11 cellular contexts compared by ENCODE assay signal in genomic region chr10:95694665-95695064, GRCh38. TPM values are rescaled to one million over a fixed set of nuclear protein-coding genes. Genes with fewer than 3 reads are reported as not detected.
DNase-seq lines count a peak whose midpoint lies in the region; ATAC-seq and TF ChIP-seq lines count a peak whose summit lies in the region.
"Had no signal": no experiment of that assay in that cellular context is flagged by ENCODE, and none has a peak within 500 bp of the region (broad histone marks: within the 10 kb centered on the region; RNA-seq: fewer than 3 reads in every experiment).

No MANE protein-coding gene starts in this region.

- peaks cover 19% of the 10 kb centered on the region for H3K4me1 ChIP-seq in KMS-11 (ENCODE audit: low read depth, poor library complexity, severe bottlenecking)
- H3K4me1 ChIP-seq in neural progenitor cell = peaks cover 13% of the 10 kb centered on the region

- peaks cover 3% of the 10 kb centered on the region for H3K27me3 Mint-ChIP-seq in activated naive CD8-positive, alpha-beta T cell treated with anti-CD3 and anti-CD28 coated beads, Interleukin-2, amount 50 U/mL, for 24 hours
- no peaks in the 10 kb centered on the region for H3K27me3 Mint-ChIP-seq in neural progenitor cell (ENCODE audit: insufficient read depth, low read depth)

- H3F3A ChIP-seq in neural progenitor cell (ENCODE audit: low read depth) = no peaks in the 10 kb centered on the region

- H3K9ac ChIP-seq in KMS-11 (no peak overlapping the region), neural progenitor cell (no peak overlapping the region)

- H3K4me3 Mint-ChIP-seq in activated naive CD8-positive, alpha-beta T cell treated with anti-CD3 and anti-CD28 coated beads, Interleukin-2, amount 50 U/mL, for 24 hours = peak overlapping the region; percentile 94
- peak overlapping the region; percentile 98 for H3K4me3 Mint-ChIP-seq in neural progenitor cell

- H3K4me3 ChIP-seq in KMS-11 (IDR thresholded peaks at IDR 0.05; ENCODE audit: insufficient read depth, low read depth, low read length) = no peak overlapping the region
- no peak overlapping the region for H3K4me3 ChIP-seq in neural progenitor cell

- no peak for ATAC-seq in activated naive CD8-positive, alpha-beta T cell treated with anti-CD3 and anti-CD28 coated beads, Interleukin-2, amount 50 U/mL, for 24 hours
- ATAC-seq in HG02973 (IDR thresholded peaks at IDR 0.05; ENCODE audit: unreplicated experiment) = no peak
- ATAC-seq in GM18907 (IDR thresholded peaks at IDR 0.05; ENCODE audit: unreplicated experiment) = no peak

- H3K36me3 ChIP-seq in KMS-11 (ENCODE audit: insufficient read depth) (no peaks in the 10 kb centered on the region; the same call in 1 of the 2 replicates), neural progenitor cell (peaks cover 5% of the 10 kb centered on the region)
- H3K36me3 ChIP-seq: pancreas, transverse colon had no signal

- no peaks in the 10 kb centered on the region for H3K9me3 ChIP-seq in neural progenitor cell (ENCODE audit: low read depth)
- H3K9me3 ChIP-seq: esophagus squamous epithelium, pancreas, transverse colon had no signal

- peak overlapping the region; percentile 53 for H2AFZ ChIP-seq in KMS-11 (ENCODE audit: low read depth)
- peak overlapping the region; percentile 45 for H2AFZ ChIP-seq in neural progenitor cell (replicated peaks)

- H4K20me1 ChIP-seq in KMS-11 (ENCODE audit: insufficient read depth) = no peaks in the 10 kb centered on the region
- no peaks in the 10 kb centered on the region for H4K20me1 ChIP-seq in neural progenitor cell (ENCODE audit: low read depth)

- H3K27me3 ChIP-seq in KMS-11 (ENCODE audit: insufficient read depth, low read depth) (no peaks in the 10 kb centered on the region), neural progenitor cell (no peaks in the 10 kb centered on the region)
- H3K27me3 ChIP-seq: esophagus squamous epithelium, pancreas, transverse colon had no signal

- H3K79me2 ChIP-seq in KMS-11 (ENCODE audit: insufficient read depth, low read depth) = peaks cover 19% of the 10 kb centered on the region; the same call in 1 of the 2 replicates
- peaks cover 33% of the 10 kb centered on the region for H3K79me2 ChIP-seq in neural progenitor cell (ENCODE audit: low read depth)

- peak overlapping the region; percentile 90 for H3K27ac Mint-ChIP-seq in activated naive CD8-positive, alpha-beta T cell treated with anti-CD3 and anti-CD28 coated beads, Interleukin-2, amount 50 U/mL, for 24 hours
- H3K27ac Mint-ChIP-seq in neural progenitor cell = no peak overlapping the region

- TF ChIP-seq CTCF in KMS-11 (conservative IDR thresholded peaks at IDR 0.05; ENCODE audit: low read depth, low read length) (no peak), neural progenitor cell (IDR thresholded peaks at IDR 0.05) (no peak)

- peaks cover 27% of the 10 kb centered on the region for H3K36me3 Mint-ChIP-seq in activated naive CD8-positive, alpha-beta T cell treated with anti-CD3 and anti-CD28 coated beads, Interleukin-2, amount 50 U/mL, for 24 hours (ENCODE audit: low read depth)
- peaks cover 6% of the 10 kb centered on the region for H3K36me3 Mint-ChIP-seq in neural progenitor cell

- H3K9me3 Mint-ChIP-seq in activated naive CD8-positive, alpha-beta T cell treated with anti-CD3 and anti-CD28 coated beads, Interleukin-2, amount 50 U/mL, for 24 hours = no peaks in the 10 kb centered on the region
- H3K9me3 Mint-ChIP-seq in neural progenitor cell = peaks cover 11% of the 10 kb centered on the region

- no peak overlapping the region for H3K27ac ChIP-seq in KMS-11
- H3K27ac ChIP-seq in neural progenitor cell = no peak overlapping the region
- H3K27ac ChIP-seq: pancreas had no signal

- DNase-seq in DMS53 treated with DMSO at 0.1 percent for 48 hours (lab: John Stamatoyannopoulos, UW; ENCODE audit: unreplicated experiment) (peak; percentile 56), neural progenitor cell (ENCODE audit: low spot score) (no peak), ureter (ENCODE audit: low spot score) (no peak)
- DNase-seq in activated naive CD8-positive, alpha-beta T cell treated with anti-CD3 and anti-CD28 coated beads, Interleukin-2, amount 50 U/mL, for 24 hours = no peak
- DNase-seq: activated CD4-positive, alpha-beta T cell treated with anti-CD3 and anti-CD28 coated beads, Interleukin-2, amount 50 U/mL, for 1 hour; transverse colon had no signal

- H3K4me2 ChIP-seq in KMS-11 = peak overlapping the region; percentile 61
- H3K4me2 ChIP-seq in neural progenitor cell = no peak overlapping the region

- peaks cover 40% of the 10 kb centered on the region for H3K4me1 Mint-ChIP-seq in activated naive CD8-positive, alpha-beta T cell treated with anti-CD3 and anti-CD28 coated beads, Interleukin-2, amount 50 U/mL, for 24 hours
- H3K4me1 Mint-ChIP-seq in neural progenitor cell = peaks cover 12% of the 10 kb centered on the region

RNA-seq across cellular contexts. Expression of gene TCTN3, which starts 0.9 kb away (rescaled TPM):
- total RNA-seq in neural progenitor cell (ENCODE audit: low replicate concordance) (43.1 and 45.9 TPM in 2 replicates), ureter (53.8 TPM)

RNA-seq across cellular contexts. Expression of gene ALDH18A1, which starts 38.2 kb away (rescaled TPM):
- total RNA-seq in neural progenitor cell (ENCODE audit: low replicate concordance) (93.7 and 97.2 TPM in 2 replicates), ureter (68.5 TPM)
